Comparison of ENCODE assay signal across 11 cellular contexts in genomic region chr3:184491867-184492615, GRCh38.
DNase-seq lines count a peak whose midpoint lies in the region; ATAC-seq and TF ChIP-seq lines count a peak whose summit lies in the region.
"Had no signal": no experiment of that assay in that cellular context is flagged by ENCODE, and none has a peak within 500 bp of the region (broad histone marks: within the 10 kb centered on the region; RNA-seq: fewer than 3 reads in every experiment).

No MANE protein-coding gene starts in this region.

- TF ChIP-seq POLR2A in NB4 (IDR thresholded peaks at IDR 0.05; ENCODE audit: extremely low read depth, insufficient read length) = no peak

- H3K36me3 ChIP-seq in CD4-positive, alpha-beta memory T cell (ENCODE audit: insufficient read depth, low read length) = no peaks in the 10 kb centered on the region
- no peaks in the 10 kb centered on the region for H3K36me3 ChIP-seq in naive thymus-derived CD4-positive, alpha-beta T cell (ENCODE audit: control insufficient read depth in 2 of 3, insufficient read depth in 3 of 3, low read length in 3 of 3)

- ATAC-seq in naive thymus-derived CD4-positive, alpha-beta T cell = peak; percentile 76

- no peak overlapping the region for H3K4me3 ChIP-seq in CD4-positive, alpha-beta memory T cell (ENCODE audit: low read length in 2 of 2)
- no peak overlapping the region for H3K4me3 ChIP-seq in NB4 (ENCODE audit: low read depth, low read length)
- no peak overlapping the region for H3K4me3 ChIP-seq in naive thymus-derived CD4-positive, alpha-beta T cell (ENCODE audit: low read length)

- H3K9me3 Mint-ChIP-seq in CD4-positive, alpha-beta memory T cell = peaks cover 0 to 3% (median 0%) of the 10 kb centered on the region in 8 donors
- H3K9me3 Mint-ChIP-seq in endothelial cell (ENCODE audit: unreplicated experiment) = no peaks in the 10 kb centered on the region
- H3K9me3 Mint-ChIP-seq in naive thymus-derived CD4-positive, alpha-beta T cell = no peaks in the 10 kb centered on the region

- peaks cover 40 to 52% of the 10 kb centered on the region in 2 donors for H3K27me3 Mint-ChIP-seq in CD4-positive, alpha-beta memory T cell
- H3K27me3 Mint-ChIP-seq in endothelial cell (ENCODE audit: unreplicated experiment) = peaks cover 7% of the 10 kb centered on the region
- peaks cover 43 to 63% (median 55%) of the 10 kb centered on the region in 5 donors for H3K27me3 Mint-ChIP-seq in naive thymus-derived CD4-positive, alpha-beta T cell

- peak overlapping the region in 2 of 7 donors; percentile 63 to 89 for H3K27ac Mint-ChIP-seq in CD4-positive, alpha-beta memory T cell
- peak overlapping the region; percentile 72 for H3K27ac Mint-ChIP-seq in endothelial cell (ENCODE audit: unreplicated experiment)
- peak overlapping the region in 1 of 9 donors; percentile 5 for H3K27ac Mint-ChIP-seq in naive thymus-derived CD4-positive, alpha-beta T cell

- peaks cover 5% of the 10 kb centered on the region for H3K4me1 ChIP-seq in CD4-positive, alpha-beta memory T cell (ENCODE audit: insufficient read depth, low read length)
- no peaks in the 10 kb centered on the region for H3K4me1 ChIP-seq in naive thymus-derived CD4-positive, alpha-beta T cell (ENCODE audit: control insufficient read depth in 2 of 2, insufficient read depth in 2 of 2, low read length in 2 of 2)

- CTCF ChIA-PET in CD4-positive, alpha-beta memory T cell (lab: Charles Lee; ENCODE audit: partially characterized antibody) = no interaction called here
- CTCF ChIA-PET in naive thymus-derived CD4-positive, alpha-beta T cell (lab: Charles Lee) = interaction anchor here (0.6 kb wide), 1 partner anchor 47 kb away, joined by 3 read pairs; no protein-coding TSS in a partner anchor

- DNase-seq in CD4-positive, alpha-beta memory T cell = peak in 1 of 5 donors; percentile 27
- DNase-seq in NB4 (ENCODE audit: low read depth) = peak; percentile 84
- no peak for DNase-seq in endothelial cell (ENCODE audit: low spot score)
- DNase-seq in naive thymus-derived CD4-positive, alpha-beta T cell = peak in 1 of 9 donors; percentile 36
- no peak for DNase-seq in NCI-H2196 treated with DMSO at 0.1 percent for 48 hours (lab: John Stamatoyannopoulos, UW; ENCODE audit: unreplicated experiment)
- no peak for DNase-seq in NCI-H226
- no peak for DNase-seq in OCI-M2 (lab: John Stamatoyannopoulos, UW; ENCODE audit: unreplicated experiment)
- no peak for DNase-seq in GM10266 (ENCODE audit: extremely low spot score)
- DNase-seq: activated CD4-positive, alpha-beta T cell treated with anti-CD3 and anti-CD28 coated beads, Interleukin-2, amount 50 U/mL, for 4 hours; DND-41; hippocampal formation had no signal

- H3K4me1 Mint-ChIP-seq in CD4-positive, alpha-beta memory T cell = peaks cover 1 to 11% (median 8%) of the 10 kb centered on the region in 4 donors
- H3K4me1 Mint-ChIP-seq in endothelial cell (ENCODE audit: unreplicated experiment) = peaks cover 27% of the 10 kb centered on the region
- H3K4me1 Mint-ChIP-seq in naive thymus-derived CD4-positive, alpha-beta T cell = peaks cover 5 to 18% (median 6%) of the 10 kb centered on the region in 7 donors

- no peak overlapping the region for H3K27ac ChIP-seq in CD4-positive, alpha-beta memory T cell (ENCODE audit: low read depth, low read length)
- H3K27ac ChIP-seq in naive thymus-derived CD4-positive, alpha-beta T cell (ENCODE audit: low read depth, low read length) = no peak overlapping the region

- intact Hi-C loops in CD4-positive, alpha-beta memory T cell (cut with micrococcal nuclease) = no loop called here
- intact Hi-C loops in naive thymus-derived CD4-positive, alpha-beta T cell (cut with micrococcal nuclease) = no loop called here

- peak overlapping the region in 5 of 8 donors; percentile 28 to 81 (median 68) for H3K4me3 Mint-ChIP-seq in CD4-positive, alpha-beta memory T cell
- no peak overlapping the region for H3K4me3 Mint-ChIP-seq in endothelial cell (ENCODE audit: unreplicated experiment)
- H3K4me3 Mint-ChIP-seq in naive thymus-derived CD4-positive, alpha-beta T cell = peak overlapping the region in 9 of 10 donors; percentile 15 to 77 (median 55)

- H3K36me3 Mint-ChIP-seq in CD4-positive, alpha-beta memory T cell = no peaks in the 10 kb centered on the region
- peaks cover 8% of the 10 kb centered on the region for H3K36me3 Mint-ChIP-seq in endothelial cell (ENCODE audit: low read depth, unreplicated experiment)
- H3K36me3 Mint-ChIP-seq in naive thymus-derived CD4-positive, alpha-beta T cell = peaks cover 0 to 4% (median 0%) of the 10 kb centered on the region in 5 donors

- H3K27me3 ChIP-seq in CD4-positive, alpha-beta memory T cell (ENCODE audit: insufficient read depth, low read length) = no peaks in the 10 kb centered on the region
- H3K27me3 ChIP-seq in naive thymus-derived CD4-positive, alpha-beta T cell (ENCODE audit: control insufficient read depth in 2 of 2, insufficient read depth in 2 of 2, low read length in 2 of 2) = peaks cover 0 to 5% of the 10 kb centered on the region in 2 donors

- H3K9me3 ChIP-seq in CD4-positive, alpha-beta memory T cell (ENCODE audit: control insufficient read depth in 1 of 2, low read length in 2 of 2) = no peaks in the 10 kb centered on the region
- H3K9me3 ChIP-seq in naive thymus-derived CD4-positive, alpha-beta T cell (ENCODE audit: control insufficient read depth in 2 of 3, low read length in 3 of 3) = no peaks in the 10 kb centered on the region

- POLR2A ChIA-PET in CD4-positive, alpha-beta memory T cell (lab: Charles Lee; ENCODE audit: partially characterized antibody) = no interaction called here
- POLR2A ChIA-PET in naive thymus-derived CD4-positive, alpha-beta T cell (lab: Charles Lee) = no interaction called here

- TF ChIP-seq CTCF in NB4 (IDR thresholded peaks at IDR 0.05; ENCODE audit: low read depth, low read length) = no peak
- TF ChIP-seq CTCF in endothelial cell (IDR thresholded peaks at IDR 0.05; ENCODE audit: unreplicated experiment) = no peak
- TF ChIP-seq CTCF in GM10266 (IDR thresholded peaks at IDR 0.05; ENCODE audit: control insufficient read depth, insufficient read depth, low read depth, missing control alignments) = no peak
